ENCODE assay signal across 1 cellular context in genomic region chr5:134038143-134038542, GRCh38.
A peak's percentile ranks its signal among the peaks of the same experiment; 100 is the strongest.
TF ChIP-seq lines count a peak whose summit lies in the region.

No MANE protein-coding gene starts in this region.

TF ChIP-seq in HepG2, 621 proteins besides CTCF, POLR2A, EP300 and RAD21 (continued from another document and continues in another):
- TF ChIP-seq, protein P1, sequence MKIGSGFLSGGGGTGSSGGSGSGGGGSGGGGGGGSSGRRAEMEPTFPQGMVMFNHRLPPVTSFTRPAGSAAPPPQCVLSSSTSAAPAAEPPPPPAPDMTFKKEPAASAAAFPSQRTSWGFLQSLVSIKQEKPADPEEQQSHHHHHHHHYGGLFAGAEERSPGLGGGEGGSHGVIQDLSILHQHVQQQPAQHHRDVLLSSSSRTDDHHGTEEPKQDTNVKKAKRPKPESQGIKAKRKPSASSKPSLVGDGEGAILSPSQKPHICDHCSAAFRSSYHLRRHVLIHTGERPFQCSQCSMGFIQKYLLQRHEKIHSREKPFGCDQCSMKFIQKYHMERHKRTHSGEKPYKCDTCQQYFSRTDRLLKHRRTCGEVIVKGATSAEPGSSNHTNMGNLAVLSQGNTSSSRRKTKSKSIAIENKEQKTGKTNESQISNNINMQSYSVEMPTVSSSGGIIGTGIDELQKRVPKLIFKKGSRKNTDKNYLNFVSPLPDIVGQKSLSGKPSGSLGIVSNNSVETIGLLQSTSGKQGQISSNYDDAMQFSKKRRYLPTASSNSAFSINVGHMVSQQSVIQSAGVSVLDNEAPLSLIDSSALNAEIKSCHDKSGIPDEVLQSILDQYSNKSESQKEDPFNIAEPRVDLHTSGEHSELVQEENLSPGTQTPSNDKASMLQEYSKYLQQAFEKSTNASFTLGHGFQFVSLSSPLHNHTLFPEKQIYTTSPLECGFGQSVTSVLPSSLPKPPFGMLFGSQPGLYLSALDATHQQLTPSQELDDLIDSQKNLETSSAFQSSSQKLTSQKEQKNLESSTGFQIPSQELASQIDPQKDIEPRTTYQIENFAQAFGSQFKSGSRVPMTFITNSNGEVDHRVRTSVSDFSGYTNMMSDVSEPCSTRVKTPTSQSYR (CRISPR knock-in tag; IDR thresholded peaks at IDR 0.05; ENCODE audit: borderline replicate concordance): peak; percentile 13; the same call in 1 of the 2 replicates
- TF ChIP-seq THAP9 (CRISPR knock-in tag; IDR thresholded peaks at IDR 0.05; ENCODE audit: borderline replicate concordance) (no peak), HDAC2 (CRISPR knock-in tag; IDR thresholded peaks at IDR 0.05) (peak; percentile 36; the same call in 1 of the 2 replicates), HMG20A (CRISPR knock-in tag; IDR thresholded peaks at IDR 0.05; ENCODE audit: borderline replicate concordance) (peak; percentile 51; the same call in 1 of the 2 replicates), MAX (IDR thresholded peaks at IDR 0.05) (peak; percentile 19; the same call in 1 of the 2 replicates), GFI1 (CRISPR knock-in tag; IDR thresholded peaks at IDR 0.05; ENCODE audit: borderline replicate concordance) (0 out of 2 replicates have a peak, but pooled peaks have one; percentile 44), ZNF652 (CRISPR knock-in tag; IDR thresholded peaks at IDR 0.05; ENCODE audit: borderline replicate concordance, low read depth) (no peak), ZNF12 (CRISPR knock-in tag; IDR thresholded peaks at IDR 0.05) (no peak), FOSL2 (CRISPR knock-in tag; IDR thresholded peaks at IDR 0.05) (peak; percentile 38), ZBED4 (CRISPR knock-in tag; IDR thresholded peaks at IDR 0.05; ENCODE audit: borderline replicate concordance) (no peak), ZKSCAN8 (CRISPR knock-in tag; IDR thresholded peaks at IDR 0.05; ENCODE audit: borderline replicate concordance) (peak; percentile 55; the same call in 1 of the 2 replicates), IRF1 (CRISPR knock-in tag; IDR thresholded peaks at IDR 0.05; ENCODE audit: low read depth) (no peak), GTF3A (CRISPR knock-in tag; conservative IDR thresholded peaks at IDR 0.05) (no peak), NFIB (CRISPR knock-in tag; IDR thresholded peaks at IDR 0.05; ENCODE audit: borderline replicate concordance) (no peak), ZNF598 (CRISPR knock-in tag; IDR thresholded peaks at IDR 0.05; ENCODE audit: borderline replicate concordance) (no peak), NR2F6 (IDR thresholded peaks at IDR 0.05) (peak; percentile 44; the same call in 1 of the 2 replicates), NR2F6 (CRISPR knock-in tag; IDR thresholded peaks at IDR 0.05) (peak; percentile 61; the same call in 1 of the 2 replicates), POLR2AphosphoS5 (IDR thresholded peaks at IDR 0.05; ENCODE audit: low read depth, low read length) (peak; percentile 48), SMC3 (IDR thresholded peaks at IDR 0.05; ENCODE audit: low read length) (0 out of 2 replicates have a peak, but pooled peaks have one; percentile 5), ZNF274 (CRISPR knock-in tag; IDR thresholded peaks at IDR 0.05) (no peak), NR2F2 (IDR thresholded peaks at IDR 0.05; ENCODE audit: borderline replicate concordance, low read depth) (peak; percentile 66; the same call in 1 of the 2 replicates), NR1H2 (CRISPR knock-in tag; IDR thresholded peaks at IDR 0.05; ENCODE audit: borderline replicate concordance, low read depth) (no peak), HOXA3 (CRISPR knock-in tag; IDR thresholded peaks at IDR 0.05) (peak; percentile 43; the same call in 1 of the 2 replicates), FOXA1 (IDR thresholded peaks at IDR 0.05) (no peak), FOXA1 (CRISPR knock-in tag; IDR thresholded peaks at IDR 0.05) (peak; percentile 71)
- TF ChIP-seq, protein P2, sequence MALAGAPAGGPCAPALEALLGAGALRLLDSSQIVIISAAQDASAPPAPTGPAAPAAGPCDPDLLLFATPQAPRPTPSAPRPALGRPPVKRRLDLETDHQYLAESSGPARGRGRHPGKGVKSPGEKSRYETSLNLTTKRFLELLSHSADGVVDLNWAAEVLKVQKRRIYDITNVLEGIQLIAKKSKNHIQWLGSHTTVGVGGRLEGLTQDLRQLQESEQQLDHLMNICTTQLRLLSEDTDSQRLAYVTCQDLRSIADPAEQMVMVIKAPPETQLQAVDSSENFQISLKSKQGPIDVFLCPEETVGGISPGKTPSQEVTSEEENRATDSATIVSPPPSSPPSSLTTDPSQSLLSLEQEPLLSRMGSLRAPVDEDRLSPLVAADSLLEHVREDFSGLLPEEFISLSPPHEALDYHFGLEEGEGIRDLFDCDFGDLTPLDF (CRISPR knock-in tag; IDR thresholded peaks at IDR 0.05): no peak
- TF ChIP-seq, protein P3, sequence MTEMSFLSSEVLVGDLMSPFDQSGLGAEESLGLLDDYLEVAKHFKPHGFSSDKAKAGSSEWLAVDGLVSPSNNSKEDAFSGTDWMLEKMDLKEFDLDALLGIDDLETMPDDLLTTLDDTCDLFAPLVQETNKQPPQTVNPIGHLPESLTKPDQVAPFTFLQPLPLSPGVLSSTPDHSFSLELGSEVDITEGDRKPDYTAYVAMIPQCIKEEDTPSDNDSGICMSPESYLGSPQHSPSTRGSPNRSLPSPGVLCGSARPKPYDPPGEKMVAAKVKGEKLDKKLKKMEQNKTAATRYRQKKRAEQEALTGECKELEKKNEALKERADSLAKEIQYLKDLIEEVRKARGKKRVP (CRISPR knock-in tag; IDR thresholded peaks at IDR 0.05): no peak
- TF ChIP-seq, protein P4, sequence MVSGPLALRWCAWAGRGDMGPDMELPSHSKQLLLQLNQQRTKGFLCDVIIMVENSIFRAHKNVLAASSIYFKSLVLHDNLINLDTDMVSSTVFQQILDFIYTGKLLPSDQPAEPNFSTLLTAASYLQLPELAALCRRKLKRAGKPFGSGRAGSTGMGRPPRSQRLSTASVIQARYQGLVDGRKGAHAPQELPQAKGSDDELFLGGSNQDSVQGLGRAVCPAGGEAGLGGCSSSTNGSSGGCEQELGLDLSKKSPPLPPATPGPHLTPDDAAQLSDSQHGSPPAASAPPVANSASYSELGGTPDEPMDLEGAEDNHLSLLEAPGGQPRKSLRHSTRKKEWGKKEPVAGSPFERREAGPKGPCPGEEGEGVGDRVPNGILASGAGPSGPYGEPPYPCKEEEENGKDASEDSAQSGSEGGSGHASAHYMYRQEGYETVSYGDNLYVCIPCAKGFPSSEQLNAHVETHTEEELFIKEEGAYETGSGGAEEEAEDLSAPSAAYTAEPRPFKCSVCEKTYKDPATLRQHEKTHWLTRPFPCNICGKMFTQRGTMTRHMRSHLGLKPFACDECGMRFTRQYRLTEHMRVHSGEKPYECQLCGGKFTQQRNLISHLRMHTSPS (CRISPR knock-in tag; IDR thresholded peaks at IDR 0.05; ENCODE audit: low read depth): 0 out of 2 replicates have a peak, but pooled peaks have one; percentile 51
- TF ChIP-seq, protein P5, sequence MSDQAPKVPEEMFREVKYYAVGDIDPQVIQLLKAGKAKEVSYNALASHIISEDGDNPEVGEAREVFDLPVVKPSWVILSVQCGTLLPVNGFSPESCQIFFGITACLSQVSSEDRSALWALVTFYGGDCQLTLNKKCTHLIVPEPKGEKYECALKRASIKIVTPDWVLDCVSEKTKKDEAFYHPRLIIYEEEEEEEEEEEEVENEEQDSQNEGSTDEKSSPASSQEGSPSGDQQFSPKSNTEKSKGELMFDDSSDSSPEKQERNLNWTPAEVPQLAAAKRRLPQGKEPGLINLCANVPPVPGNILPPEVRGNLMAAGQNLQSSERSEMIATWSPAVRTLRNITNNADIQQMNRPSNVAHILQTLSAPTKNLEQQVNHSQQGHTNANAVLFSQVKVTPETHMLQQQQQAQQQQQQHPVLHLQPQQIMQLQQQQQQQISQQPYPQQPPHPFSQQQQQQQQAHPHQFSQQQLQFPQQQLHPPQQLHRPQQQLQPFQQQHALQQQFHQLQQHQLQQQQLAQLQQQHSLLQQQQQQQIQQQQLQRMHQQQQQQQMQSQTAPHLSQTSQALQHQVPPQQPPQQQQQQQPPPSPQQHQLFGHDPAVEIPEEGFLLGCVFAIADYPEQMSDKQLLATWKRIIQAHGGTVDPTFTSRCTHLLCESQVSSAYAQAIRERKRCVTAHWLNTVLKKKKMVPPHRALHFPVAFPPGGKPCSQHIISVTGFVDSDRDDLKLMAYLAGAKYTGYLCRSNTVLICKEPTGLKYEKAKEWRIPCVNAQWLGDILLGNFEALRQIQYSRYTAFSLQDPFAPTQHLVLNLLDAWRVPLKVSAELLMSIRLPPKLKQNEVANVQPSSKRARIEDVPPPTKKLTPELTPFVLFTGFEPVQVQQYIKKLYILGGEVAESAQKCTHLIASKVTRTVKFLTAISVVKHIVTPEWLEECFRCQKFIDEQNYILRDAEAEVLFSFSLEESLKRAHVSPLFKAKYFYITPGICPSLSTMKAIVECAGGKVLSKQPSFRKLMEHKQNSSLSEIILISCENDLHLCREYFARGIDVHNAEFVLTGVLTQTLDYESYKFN (CRISPR knock-in tag; conservative IDR thresholded peaks at IDR 0.05): peak; percentile 92
- TF ChIP-seq, protein P6, sequence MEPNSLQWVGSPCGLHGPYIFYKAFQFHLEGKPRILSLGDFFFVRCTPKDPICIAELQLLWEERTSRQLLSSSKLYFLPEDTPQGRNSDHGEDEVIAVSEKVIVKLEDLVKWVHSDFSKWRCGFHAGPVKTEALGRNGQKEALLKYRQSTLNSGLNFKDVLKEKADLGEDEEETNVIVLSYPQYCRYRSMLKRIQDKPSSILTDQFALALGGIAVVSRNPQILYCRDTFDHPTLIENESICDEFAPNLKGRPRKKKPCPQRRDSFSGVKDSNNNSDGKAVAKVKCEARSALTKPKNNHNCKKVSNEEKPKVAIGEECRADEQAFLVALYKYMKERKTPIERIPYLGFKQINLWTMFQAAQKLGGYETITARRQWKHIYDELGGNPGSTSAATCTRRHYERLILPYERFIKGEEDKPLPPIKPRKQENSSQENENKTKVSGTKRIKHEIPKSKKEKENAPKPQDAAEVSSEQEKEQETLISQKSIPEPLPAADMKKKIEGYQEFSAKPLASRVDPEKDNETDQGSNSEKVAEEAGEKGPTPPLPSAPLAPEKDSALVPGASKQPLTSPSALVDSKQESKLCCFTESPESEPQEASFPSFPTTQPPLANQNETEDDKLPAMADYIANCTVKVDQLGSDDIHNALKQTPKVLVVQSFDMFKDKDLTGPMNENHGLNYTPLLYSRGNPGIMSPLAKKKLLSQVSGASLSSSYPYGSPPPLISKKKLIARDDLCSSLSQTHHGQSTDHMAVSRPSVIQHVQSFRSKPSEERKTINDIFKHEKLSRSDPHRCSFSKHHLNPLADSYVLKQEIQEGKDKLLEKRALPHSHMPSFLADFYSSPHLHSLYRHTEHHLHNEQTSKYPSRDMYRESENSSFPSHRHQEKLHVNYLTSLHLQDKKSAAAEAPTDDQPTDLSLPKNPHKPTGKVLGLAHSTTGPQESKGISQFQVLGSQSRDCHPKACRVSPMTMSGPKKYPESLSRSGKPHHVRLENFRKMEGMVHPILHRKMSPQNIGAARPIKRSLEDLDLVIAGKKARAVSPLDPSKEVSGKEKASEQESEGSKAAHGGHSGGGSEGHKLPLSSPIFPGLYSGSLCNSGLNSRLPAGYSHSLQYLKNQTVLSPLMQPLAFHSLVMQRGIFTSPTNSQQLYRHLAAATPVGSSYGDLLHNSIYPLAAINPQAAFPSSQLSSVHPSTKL (CRISPR knock-in tag; IDR thresholded peaks at IDR 0.05): peak; percentile 80
